33 cellular contexts compared by ENCODE assay signal in genomic region chr2:80361904-80362303, GRCh38. TPM values are rescaled to one million over a fixed set of nuclear protein-coding genes. Genes with fewer than 3 reads are reported as not detected.
A peak's percentile ranks its signal among the peaks of the same experiment; 100 is the strongest.
DNase-seq lines count a peak whose midpoint lies in the region; ATAC-seq, FAIRE-seq and TF ChIP-seq lines count a peak whose summit lies in the region.
"Had no signal": no experiment of that assay in that cellular context is flagged by ENCODE, and none has a peak within 500 bp of the region (broad histone marks: within the 10 kb centered on the region; RNA-seq: fewer than 3 reads in every experiment).

No MANE protein-coding gene starts in this region.

- peak; percentile 63 for ATAC-seq in K562
- ATAC-seq: GM23338, Panc1, T-helper 17 cell had no signal

- H3K4me3 ChIP-seq in BLaER1 (no peak overlapping the region), K562 (no peak overlapping the region), spleen (no peak overlapping the region)
- H3K4me3 ChIP-seq: GM23338, HAP-1, SK-N-MC had no signal

- no peak for FAIRE-seq in K562 (lab: Jason Lieb, UNC)
- FAIRE-seq: G401.6 had no signal

- DNase-seq in NCI-H1694 (lab: John Stamatoyannopoulos, UW): peak; percentile 48
- DNase-seq in NCI-H82 treated with DMSO at 0.1 percent for 48 hours (lab: John Stamatoyannopoulos, UW; ENCODE audit: unreplicated experiment): peak; percentile 96
- peak in 2 of 4 experiments; percentile 34 to 68 for DNase-seq in K562 (ENCODE audit: extremely low read depth in 1 of 4, low spot score in 3 of 4)
- no peak for DNase-seq in NCI-H1436 treated with DMSO at 0.1 percent for 48 hours (lab: John Stamatoyannopoulos, UW)
- DNase-seq in cardiac septum (ENCODE audit: low spot score): no peak
- DNase-seq in spleen: no peak
- DNase-seq in activated T-cell treated with anti-CD3 and anti-CD28 coated beads, Interleukin-2, amount 50 U/mL, for 1 hour: no peak
- DNase-seq: 8988T, ACHN, BE2C, Calu3, DMS53, HFFc6, IMR-90, MM.1S, NCI-H1048, NCI-H1417, NCI-H187 treated with DMSO at 0.1 percent for 48 hours, NCI-H2171, NCI-H226, NCI-H510A, NCI-H774, SHP77, T-helper 17 cell had no signal

- TF ChIP-seq RAD21 in K562 (CRISPR knock-in tag; conservative IDR thresholded peaks at IDR 0.05 in 1 of 2, IDR thresholded peaks at IDR 0.05 in 1 of 2): no peak

- CTCF ChIA-PET in K562 (lab: Yijun Ruan, JAX; ENCODE audit: low intra/inter-chr PET ratio): no interaction called here

- TF ChIP-seq EP300 in K562 (IDR thresholded peaks at IDR 0.05; ENCODE audit: low read length): peak; percentile 62; the same call in 1 of the 2 replicates

- peak overlapping the region; percentile 79; the same call in 1 of the 2 replicates for H3K27ac ChIP-seq in BLaER1
- H3K27ac ChIP-seq in K562 (ENCODE audit: extremely low read depth, low read depth, low read length): no peak overlapping the region
- no peak overlapping the region for H3K27ac ChIP-seq in spleen
- H3K27ac ChIP-seq: KMS-11, RWPE1, SK-N-MC had no signal

- in situ Hi-C loops in K562 (cut with MboI): no loop called here

- intact Hi-C loops in K562 (cut with micrococcal nuclease): no loop called here
- intact Hi-C loops in cardiac septum (cut with DNase I): loop anchor here (5.0 kb wide), 1 partner anchor 35 kb away; no protein-coding TSS in a partner anchor
- intact Hi-C loops in spleen (cut with DNase I; ENCODE audit: low total_unique reads): no loop called here

- no peaks in the 10 kb centered on the region for H3K36me3 ChIP-seq in BLaER1
- no peaks in the 10 kb centered on the region for H3K36me3 ChIP-seq in K562 (ENCODE audit: control insufficient read depth, insufficient read depth, low read length)
- no peaks in the 10 kb centered on the region for H3K36me3 ChIP-seq in spleen
- H3K36me3 ChIP-seq: BE2C, HAP-1 had no signal

- no peaks in the 10 kb centered on the region for H3K27me3 ChIP-seq in BLaER1
- H3K27me3 ChIP-seq in K562 (ENCODE audit: control insufficient read depth in 2 of 2, insufficient read depth in 2 of 2, low read length in 2 of 2): no peaks in the 10 kb centered on the region
- H3K27me3 ChIP-seq in spleen (replicated peaks in 1 of 7): no peaks in the 10 kb centered on the region
- H3K27me3 ChIP-seq: BE2C had no signal

- no peaks in the 10 kb centered on the region for H4K20me1 ChIP-seq in BLaER1
- no peaks in the 10 kb centered on the region for H4K20me1 ChIP-seq in K562 (replicated peaks; ENCODE audit: control insufficient read depth, insufficient read depth, low read length)

- POLR2A ChIA-PET in K562 (lab: Yijun Ruan, JAX): no interaction called here

- no peaks in the 10 kb centered on the region for H3K79me2 ChIP-seq in K562 (ENCODE audit: control insufficient read depth, insufficient read depth, low read length)

- TF ChIP-seq CTCF in K562 (IDR thresholded peaks at IDR 0.05 in 2 of 3, conservative IDR thresholded peaks at IDR 0.05 in 1 of 3; ENCODE audit: insufficient read depth in 2 of 3, low read depth in 1 of 3, low read length in 3 of 3) (no peak), spleen (IDR thresholded peaks at IDR 0.05 in 8 of 11, conservative IDR thresholded peaks at IDR 0.05 in 3 of 11) (no peak)

- TF ChIP-seq POLR2A in K562 (conservative IDR thresholded peaks at IDR 0.05): no peak
- no peak for TF ChIP-seq POLR2A in spleen (IDR thresholded peaks at IDR 0.05)

- H2AFZ ChIP-seq in K562 (ENCODE audit: low read depth, low read length): no peak overlapping the region
- H2AFZ ChIP-seq: GM23338 had no signal

- BruUV-seq in K562 (replicated peaks; lab: Mats Ljungman, UMichigan): no TSS peak

- H3K9me1 ChIP-seq in K562 (ENCODE audit: control insufficient read depth, insufficient read depth, low read length): no peaks in the 10 kb centered on the region

- peak overlapping the region; percentile 79; the same call in 1 of the 2 replicates for H3K4me2 ChIP-seq in BLaER1
- H3K4me2 ChIP-seq in K562 (ENCODE audit: insufficient read depth, low read length): no peak overlapping the region
- H3K4me2 ChIP-seq: GM23338, KMS-11 had no signal

- peaks cover 32% of the 10 kb centered on the region; the same call in 1 of the 2 replicates for H3K9me3 ChIP-seq in BLaER1
- no peaks in the 10 kb centered on the region for H3K9me3 ChIP-seq in K562 (replicated peaks; ENCODE audit: control insufficient read depth, insufficient read depth, low read depth, low read length)
- no peaks in the 10 kb centered on the region for H3K9me3 ChIP-seq in spleen
- H3K9me3 ChIP-seq: BE2C, HAP-1 had no signal

- H3K4me1 ChIP-seq in BLaER1 (peaks cover 57% of the 10 kb centered on the region), K562 (replicated peaks in 1 of 2; ENCODE audit: control insufficient read depth in 2 of 2, insufficient read depth in 2 of 2, low read length in 2 of 2) (peaks cover 3 to 17% of the 10 kb centered on the region in 2 experiments; a peak in 2 of 5 replicates), spleen (no peaks in the 10 kb centered on the region)
- H3K4me1 ChIP-seq: HAP-1 had no signal

- H3K9ac ChIP-seq in BLaER1: no peak overlapping the region
- H3K9ac ChIP-seq in K562 (ENCODE audit: insufficient read depth in 1 of 2, low read depth in 2 of 2, low read length in 2 of 2): no peak overlapping the region
- H3K9ac ChIP-seq: KMS-11 had no signal

TF ChIP-seq in K562, 482 proteins besides CTCF, POLR2A, EP300 and RAD21 (continues in another document):
- TF ChIP-seq BRD9 (IDR thresholded peaks at IDR 0.05; ENCODE audit: low read depth, partially characterized antibody) (peak; percentile 77), TAL1 (IDR thresholded peaks at IDR 0.05) (peak; percentile 53), RFX7 (CRISPR knock-in tag; IDR thresholded peaks at IDR 0.05) (no peak), TCF3 (CRISPR knock-in tag; IDR thresholded peaks at IDR 0.05) (peak; percentile 56), PBX2 (CRISPR knock-in tag; IDR thresholded peaks at IDR 0.05; ENCODE audit: low read depth) (no peak), PBX2 (tag; conservative IDR thresholded peaks at IDR 0.05; ENCODE audit: low read depth) (peak; percentile 62), SMARCE1 (IDR thresholded peaks at IDR 0.05) (peak; percentile 50; the same call in 1 of the 2 replicates), NFIC (IDR thresholded peaks at IDR 0.05) (peak; percentile 43; the same call in 1 of the 2 replicates), HOXB6 (CRISPR knock-in tag; IDR thresholded peaks at IDR 0.05; ENCODE audit: borderline replicate concordance) (no peak), SMARCA4 (IDR thresholded peaks at IDR 0.05) (peak; percentile 43)
- TF ChIP-seq, protein P1, sequence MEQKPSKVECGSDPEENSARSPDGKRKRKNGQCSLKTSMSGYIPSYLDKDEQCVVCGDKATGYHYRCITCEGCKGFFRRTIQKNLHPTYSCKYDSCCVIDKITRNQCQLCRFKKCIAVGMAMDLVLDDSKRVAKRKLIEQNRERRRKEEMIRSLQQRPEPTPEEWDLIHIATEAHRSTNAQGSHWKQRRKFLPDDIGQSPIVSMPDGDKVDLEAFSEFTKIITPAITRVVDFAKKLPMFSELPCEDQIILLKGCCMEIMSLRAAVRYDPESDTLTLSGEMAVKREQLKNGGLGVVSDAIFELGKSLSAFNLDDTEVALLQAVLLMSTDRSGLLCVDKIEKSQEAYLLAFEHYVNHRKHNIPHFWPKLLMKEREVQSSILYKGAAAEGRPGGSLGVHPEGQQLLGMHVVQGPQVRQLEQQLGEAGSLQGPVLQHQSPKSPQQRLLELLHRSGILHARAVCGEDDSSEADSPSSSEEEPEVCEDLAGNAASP (IDR thresholded peaks at IDR 0.05): no peak

RNA-seq across cellular contexts. Expression of gene LRRTM1, which starts 57.4 kb away (rescaled TPM):
- 0.28 and 0.37 TPM in 2 replicates for total RNA-seq in K562 (2011; cell fraction: chromatin; rRNA removed; ENCODE audit: low replicate concordance)
- total RNA-seq in K562 (2011; cell fraction: nucleolus; rRNA removed): 0.26 and 0.33 TPM in 2 replicates
- total RNA-seq in K562 (2011; cell fraction: nucleoplasm; rRNA removed): not detected in 2 replicates
- total RNA-seq in K562 (2014; rRNA removed) (not detected in 2 replicates), K562 (2014; rRNA removed; fragmentation: Illumina TruSeq; extraction: Trizol) (not detected in 2 replicates), K562 (2015; rRNA removed; fragmentation: Illumina TruSeq; extraction: Trizol) (0.19 and 0.33 TPM in 2 replicates), K562 (2021) (not detected in 2 replicates), cardiac septum (0.32 TPM), spleen (not detected)
- polyA plus RNA-seq in K562 (2011; rRNA removed) (0.07 TPM in 1 of 2 replicates, not detected in the other), K562 (2014; fragmentation: Illumina TruSeq; extraction: Trizol) (not detected in 2 replicates), K562 (2014; fragmentation: Nextera tagmentation; extraction: Ambion mirVana) (not detected), K562 (2014; rRNA removed) (0.04 and 0.11 TPM in 2 replicates), spleen (under 1 TPM in 1 of 3 donors, not detected in 2; 0.10 TPM)
- polyA plus RNA-seq in K562 (2011; cell fraction: cytosol; rRNA removed): 0.25 TPM in 1 of 2 replicates, not detected in the other
- 0.74 TPM in 1 of 2 replicates, not detected in the other for polyA plus RNA-seq in K562 (2011; cell fraction: nucleus; rRNA removed)
- polyA plus RNA-seq in K562 (2012): 0.30 and 0.39 TPM in 2 replicates
- not detected in 2 replicates for polyA minus RNA-seq in K562 (2011; rRNA and poly(A)+ RNA removed)
- 0.38 TPM in 1 of 2 replicates, not detected in the other for polyA minus RNA-seq in K562 (2011; cell fraction: cytosol; rRNA and poly(A)+ RNA removed)
- polyA minus RNA-seq in K562 (2011; cell fraction: nucleus; rRNA and poly(A)+ RNA removed): 0.13 TPM in 1 of 2 replicates, not detected in the other
- total RNA-seq: Calu3, Daoy, HFFc6, IMR-90, T-helper 17 cell had no signal
- polyA plus RNA-seq: IMR-90 had no signal

Comparison
In these comparisons a context has a peak if more than half of its experiments do, and no peak if none do; other contexts are left out.
1. DNase-seq: peak in NCI-H1694 (single experiment) and NCI-H82 treated with DMSO at 0.1 percent for 48 hours (single experiment); none in NCI-H1436 treated with DMSO at 0.1 percent for 48 hours (single experiment), cardiac septum (single experiment), spleen (single experiment) and activated T-cell treated with anti-CD3 and anti-CD28 coated beads, Interleukin-2, amount 50 U/mL, for 1 hour (single experiment).